ENCODE assay signal across 8 cellular contexts in the genomic region with DNA sequence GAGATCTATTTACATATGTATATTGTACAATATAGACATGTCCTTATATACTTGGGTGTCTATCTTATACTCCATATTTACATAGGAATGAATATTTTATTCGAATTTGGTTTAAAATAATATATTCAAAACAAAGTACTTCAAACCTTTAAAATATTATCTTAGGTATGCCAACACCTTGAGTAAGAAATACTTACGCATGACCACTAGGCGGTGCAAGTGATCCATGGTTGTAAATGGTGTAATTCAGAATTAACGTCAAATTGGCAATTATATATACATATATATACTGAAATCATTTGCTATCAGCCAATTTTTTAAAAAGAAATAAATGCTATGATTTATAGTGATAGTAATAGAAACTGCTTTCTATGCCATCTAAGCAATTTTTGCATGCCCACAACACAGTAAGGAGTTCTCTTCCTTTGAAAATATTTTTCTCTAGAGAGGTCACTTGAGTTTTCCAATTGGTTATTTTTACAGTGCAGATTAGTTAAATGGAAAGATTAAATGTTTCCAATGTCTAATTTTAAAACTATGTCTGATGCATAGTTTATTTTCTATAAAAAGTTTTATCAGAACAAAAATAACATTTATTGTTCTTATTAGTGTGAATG. TPM values are rescaled to one million over a fixed set of nuclear protein-coding genes. Genes with fewer than 3 reads are reported as not detected.
A peak's percentile ranks its signal among the peaks of the same experiment; 100 is the strongest.
DNase-seq lines count a peak whose midpoint lies in the region; ATAC-seq and TF ChIP-seq lines count a peak whose summit lies in the region.

No MANE protein-coding gene starts in this region.

- H3K9me3 Mint-ChIP-seq in CD4-positive, CD25-positive, alpha-beta regulatory T cell = no peaks in the 10 kb centered on the region
- no peaks in the 10 kb centered on the region for H3K9me3 Mint-ChIP-seq in WTC11

- H3K9ac ChIP-seq in neural cell (ENCODE audit: low read length) = no peak overlapping the region

- TF ChIP-seq RAD21 in neural cell (conservative IDR thresholded peaks at IDR 0.05) = peak; percentile 84

- peak overlapping the region in 1 of 4 donors; percentile 15 for H3K4me3 Mint-ChIP-seq in CD4-positive, CD25-positive, alpha-beta regulatory T cell
- no peak overlapping the region for H3K4me3 Mint-ChIP-seq in WTC11

- no peaks in the 10 kb centered on the region for H3K9me3 ChIP-seq in CD4-positive, CD25-positive, alpha-beta regulatory T cell (ENCODE audit: control insufficient read depth in 2 of 2, low read length in 2 of 2)
- no peaks in the 10 kb centered on the region for H3K9me3 ChIP-seq in neural cell (ENCODE audit: low read length)
- no peaks in the 10 kb centered on the region for H3K9me3 ChIP-seq in vagina

- TF ChIP-seq EP300 in neural cell (conservative IDR thresholded peaks at IDR 0.05; ENCODE audit: poor library complexity, severe bottlenecking) = no peak

- H3K79me2 ChIP-seq in neural cell (replicated peaks; ENCODE audit: insufficient read depth, low read length) = no peaks in the 10 kb centered on the region

- DNase-seq in CD4-positive, CD25-positive, alpha-beta regulatory T cell = peak; percentile 54 to 86 (median 66)
- DNase-seq in NCI-H128 (lab: John Stamatoyannopoulos, UW; ENCODE audit: unreplicated experiment) (peak; percentile 4), WTC11 (ENCODE audit: low spot score) (peak; percentile 39), dermis microvascular lymphatic vessel endothelial cell (ENCODE audit: low read depth in 2 of 2) (peak; percentile 39 to 62), vagina (ENCODE audit: extremely low spot score in 2 of 2) (no peak)

- peak overlapping the region; percentile 34 for H3K27ac ChIP-seq in CD4-positive, CD25-positive, alpha-beta regulatory T cell (ENCODE audit: insufficient read depth, low read length, poor library complexity, severe bottlenecking)
- H3K27ac ChIP-seq in neural cell (ENCODE audit: low read length) (no peak overlapping the region), vagina (no peak overlapping the region)

- no peaks in the 10 kb centered on the region for H3K9me2 ChIP-seq in neural cell (ENCODE audit: insufficient read depth, low read length)

- H3K27me3 ChIP-seq in CD4-positive, CD25-positive, alpha-beta regulatory T cell (ENCODE audit: control insufficient read depth, insufficient read depth, low read length) = no peaks in the 10 kb centered on the region
- H3K27me3 ChIP-seq in neural cell (ENCODE audit: insufficient read depth, low read depth, low read length) (peaks cover 9% of the 10 kb centered on the region), vagina (no peaks in the 10 kb centered on the region)

- peak overlapping the region in 2 of 3 donors; percentile 23 to 91 for H3K27ac Mint-ChIP-seq in CD4-positive, CD25-positive, alpha-beta regulatory T cell
- no peak overlapping the region for H3K27ac Mint-ChIP-seq in WTC11

- H3K4me1 Mint-ChIP-seq in CD4-positive, CD25-positive, alpha-beta regulatory T cell = peaks cover 27 to 60% (median 38%) of the 10 kb centered on the region in 4 donors
- peaks cover 9% of the 10 kb centered on the region for H3K4me1 Mint-ChIP-seq in WTC11

- ATAC-seq in CD4-positive, CD25-positive, alpha-beta regulatory T cell (ENCODE audit: low read depth in 2 of 2) = peak; percentile 35 to 61
- ATAC-seq in GM19324 (IDR thresholded peaks at IDR 0.05; ENCODE audit: low FRiP score, unreplicated experiment) = peak; percentile 48
- ATAC-seq in WTC11 = no peak; the same call in 1 of the 2 replicates
- no peak for ATAC-seq in HG03139 (IDR thresholded peaks at IDR 0.05; ENCODE audit: unreplicated experiment)

- peaks cover 2% of the 10 kb centered on the region for H3K27me3 Mint-ChIP-seq in CD4-positive, CD25-positive, alpha-beta regulatory T cell
- H3K27me3 Mint-ChIP-seq in WTC11 (ENCODE audit: low read depth) = no peaks in the 10 kb centered on the region

- no peaks in the 10 kb centered on the region for H3K36me3 ChIP-seq in CD4-positive, CD25-positive, alpha-beta regulatory T cell (ENCODE audit: control insufficient read depth, insufficient read depth, low read length)
- H3K36me3 ChIP-seq in neural cell (ENCODE audit: insufficient read depth, low read length) (no peaks in the 10 kb centered on the region), vagina (no peaks in the 10 kb centered on the region)

- H3K36me3 Mint-ChIP-seq in CD4-positive, CD25-positive, alpha-beta regulatory T cell = no peaks in the 10 kb centered on the region
- no peaks in the 10 kb centered on the region for H3K36me3 Mint-ChIP-seq in WTC11

- intact Hi-C loops in vagina (cut with DNase I) = no loop called here

- no peak for TF ChIP-seq POLR2A in vagina (IDR thresholded peaks at IDR 0.05)

- H3F3A ChIP-seq in neural cell (ENCODE audit: insufficient read depth, low read length, poor library complexity, severe bottlenecking) = no peaks in the 10 kb centered on the region

- peak overlapping the region; percentile 29 for H3K4me3 ChIP-seq in CD4-positive, CD25-positive, alpha-beta regulatory T cell (ENCODE audit: low read depth, low read length)
- H3K4me3 ChIP-seq in neural cell (ENCODE audit: low read length) (no peak overlapping the region), vagina (no peak overlapping the region)

- peaks cover 44% of the 10 kb centered on the region for H3K4me1 ChIP-seq in CD4-positive, CD25-positive, alpha-beta regulatory T cell (ENCODE audit: control insufficient read depth, insufficient read depth, low read length, poor library complexity, severe bottlenecking)
- H3K4me1 ChIP-seq in vagina = no peaks in the 10 kb centered on the region

- H4K20me1 ChIP-seq in neural cell (ENCODE audit: insufficient read depth) = no peaks in the 10 kb centered on the region

- CTCF ChIA-PET in WTC11 (lab: Charles Lee) = interaction anchor here (0.7 kb wide), 1 partner anchor 38 kb away, joined by 3 read pairs; a partner anchor contains a TSS

- TF ChIP-seq CTCF in WTC11 (IDR thresholded peaks at IDR 0.05) (peak; percentile 63; the same call in 1 of the 2 replicates), neural cell (IDR thresholded peaks at IDR 0.05; ENCODE audit: poor library complexity, severe bottlenecking) (peak; percentile 82), vagina (IDR thresholded peaks at IDR 0.05) (peak; percentile 25 to 65 (median 45))

- POLR2A ChIA-PET in WTC11 (lab: Charles Lee) = no interaction called here

- no peak overlapping the region for H3K4me2 ChIP-seq in neural cell (ENCODE audit: low read length)

- H2AFZ ChIP-seq in neural cell (ENCODE audit: low read depth, low read length) = no peak overlapping the region

TF ChIP-seq in WTC11, 78 proteins besides CTCF, POLR2A, EP300 and RAD21 (continues in another document):
- TF ChIP-seq, protein P1, sequence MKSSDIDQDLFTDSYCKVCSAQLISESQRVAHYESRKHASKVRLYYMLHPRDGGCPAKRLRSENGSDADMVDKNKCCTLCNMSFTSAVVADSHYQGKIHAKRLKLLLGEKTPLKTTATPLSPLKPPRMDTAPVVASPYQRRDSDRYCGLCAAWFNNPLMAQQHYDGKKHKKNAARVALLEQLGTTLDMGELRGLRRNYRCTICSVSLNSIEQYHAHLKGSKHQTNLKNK (CRISPR knock-in tag; IDR thresholded peaks at IDR 0.05) = no peak
- TF ChIP-seq PRRX2 (CRISPR knock-in tag; IDR thresholded peaks at IDR 0.05) = no peak
- no peak for TF ChIP-seq IRF2 (CRISPR knock-in tag; IDR thresholded peaks at IDR 0.05; ENCODE audit: borderline replicate concordance, low read depth)
- TF ChIP-seq MXD4 (CRISPR knock-in tag; IDR thresholded peaks at IDR 0.05; ENCODE audit: borderline replicate concordance) = no peak
- no peak for TF ChIP-seq CBFB (CRISPR knock-in tag; IDR thresholded peaks at IDR 0.05; ENCODE audit: low read depth)
- no peak for TF ChIP-seq TEAD1 (CRISPR knock-in tag; IDR thresholded peaks at IDR 0.05)

TF ChIP-seq in neural cell, 6 proteins besides CTCF, POLR2A, EP300 and RAD21:
- TF ChIP-seq POLR2AphosphoS5 (IDR thresholded peaks at IDR 0.05) = no peak
- TF ChIP-seq SMC3 (conservative IDR thresholded peaks at IDR 0.05; ENCODE audit: poor library complexity) = peak; percentile 84

RNA-seq across cellular contexts. Expression of a gene that starts 37.5 kb away (rescaled TPM):
- total RNA-seq in CD4-positive, CD25-positive, alpha-beta regulatory T cell = 7.7 TPM
- polyA plus RNA-seq in CD4-positive, CD25-positive, alpha-beta regulatory T cell = 10 to 100 TPM; 18.5 to 21.1 (median 19.5) TPM
- 16.0 to 19.9 TPM (median 19.3 TPM) in 3 replicates for total RNA-seq in WTC11 (2021)
- total RNA-seq in dermis microvascular lymphatic vessel endothelial cell = 8.1 and 11.0 TPM in 2 replicates
- polyA plus RNA-seq in neural cell = 75.4 and 76.9 TPM in 2 replicates
- polyA minus RNA-seq in neural cell = 102 and 115 TPM in 2 replicates
- total RNA-seq in vagina = 30.2 TPM

Comparison
In these comparisons a context has a peak if more than half of its experiments do, and no peak if none do; other contexts are left out.
1. ATAC-seq: peak in CD4-positive, CD25-positive, alpha-beta regulatory T cell (2 of 2) and GM19324 (single experiment); none in WTC11 (single experiment) and HG03139 (single experiment).
2. DNase-seq: peak in CD4-positive, CD25-positive, alpha-beta regulatory T cell (3 of 3), NCI-H128 (single experiment), WTC11 (single experiment) and dermis microvascular lymphatic vessel endothelial cell (2 of 2); none in vagina (0 of 2).
3. Peak in every context shown above with its lines, with median percentiles within 50 percentile points of each other: CTCF ChIP-seq.